Comparison of ENCODE assay signal across 9 cellular contexts in genomic region chr20:17960927-17961599, GRCh38. TPM values are rescaled to one million over a fixed set of nuclear protein-coding genes. Genes with fewer than 3 reads are reported as not detected.
DNase-seq lines count a peak whose midpoint lies in the region; ATAC-seq, FAIRE-seq and TF ChIP-seq lines count a peak whose summit lies in the region.
"Had no signal": no experiment of that assay in that cellular context is flagged by ENCODE, and none has a peak within 500 bp of the region (broad histone marks: within the 10 kb centered on the region; RNA-seq: fewer than 3 reads in every experiment).

No MANE protein-coding gene starts in this region.

- CTCF ChIA-PET in K562 (lab: Yijun Ruan, JAX; ENCODE audit: low intra/inter-chr PET ratio) = no interaction called here

- intact Hi-C loops in K562 (cut with micrococcal nuclease) = no loop called here

- peak overlapping the region; percentile 92 for H3K4me3 ChIP-seq in BLaER1
- no peak overlapping the region for H3K4me3 ChIP-seq in K562
- peak overlapping the region in 1 of 2 donors; percentile 39 for H3K4me3 ChIP-seq in muscle layer of colon (ENCODE audit: low read depth in 1 of 2, low read length in 2 of 2)

- H3K36me3 ChIP-seq in BLaER1 (peaks cover 53% of the 10 kb centered on the region), K562 (ENCODE audit: control insufficient read depth, insufficient read depth, low read length) (peaks cover 73% of the 10 kb centered on the region), muscle layer of colon (ENCODE audit: insufficient read depth, low read length) (peaks cover 1% of the 10 kb centered on the region)

- peaks cover 79% of the 10 kb centered on the region for H3K4me1 ChIP-seq in BLaER1
- peaks cover 21 to 65% of the 10 kb centered on the region in 2 experiments for H3K4me1 ChIP-seq in K562 (replicated peaks in 1 of 2; ENCODE audit: control insufficient read depth in 2 of 2, insufficient read depth in 2 of 2, low read length in 2 of 2)
- peaks cover 72% of the 10 kb centered on the region for H3K4me1 ChIP-seq in muscle layer of colon (ENCODE audit: insufficient read depth, low read length)

- DNase-seq in K562 (ENCODE audit: extremely low read depth in 1 of 4, low spot score in 3 of 4) (no peak), ureter (ENCODE audit: low spot score) (no peak), DMS53 treated with DMSO at 0.1 percent for 48 hours (lab: John Stamatoyannopoulos, UW; ENCODE audit: unreplicated experiment) (no peak), ACHN (no peak)
- DNase-seq: RPMI8226 had no signal

- no peak for TF ChIP-seq POLR2A in K562 (conservative IDR thresholded peaks at IDR 0.05)

- H3K27ac ChIP-seq in BLaER1 = peak overlapping the region; percentile 100
- peak overlapping the region; percentile 59 for H3K27ac ChIP-seq in K562 (ENCODE audit: extremely low read depth, low read depth, low read length)
- peak overlapping the region; percentile 65 for H3K27ac ChIP-seq in muscle layer of colon (ENCODE audit: low read depth, low read length)

- no peaks in the 10 kb centered on the region for H3K27me3 ChIP-seq in BLaER1
- no peaks in the 10 kb centered on the region for H3K27me3 ChIP-seq in K562 (ENCODE audit: control insufficient read depth in 2 of 2, insufficient read depth in 2 of 2, low read length in 2 of 2)
- H3K27me3 ChIP-seq in muscle layer of colon (ENCODE audit: control insufficient read depth in 1 of 2, insufficient read depth in 2 of 2, low read length in 2 of 2) = no peaks in the 10 kb centered on the region

- no peak overlapping the region for H2AFZ ChIP-seq in K562 (ENCODE audit: low read depth, low read length)

- POLR2A ChIA-PET in K562 (lab: Yijun Ruan, JAX) = interaction anchor here (4.3 kb wide), 1 partner anchor 7 kb away, joined by 42 read pairs; the partner anchor contains the start of genes MGME1 and SNX5

- peak overlapping the region; percentile 100 for H3K9ac ChIP-seq in BLaER1
- peak overlapping the region in 1 of 2 experiments; percentile 19; a peak in 1 of 4 replicates for H3K9ac ChIP-seq in K562 (ENCODE audit: insufficient read depth in 1 of 2, low read depth in 2 of 2, low read length in 2 of 2)
- H3K9ac ChIP-seq in muscle layer of colon (ENCODE audit: low read length) = no peak overlapping the region

- no peak for FAIRE-seq in K562 (lab: Jason Lieb, UNC)

- peaks cover 100% of the 10 kb centered on the region for H3K79me2 ChIP-seq in K562 (ENCODE audit: control insufficient read depth, insufficient read depth, low read length)

- no peak for TF ChIP-seq EP300 in K562 (IDR thresholded peaks at IDR 0.05; ENCODE audit: low read length)

- no peak for TF ChIP-seq CTCF in K562 (IDR thresholded peaks at IDR 0.05 in 2 of 3, conservative IDR thresholded peaks at IDR 0.05 in 1 of 3; ENCODE audit: insufficient read depth in 2 of 3, low read depth in 1 of 3, low read length in 3 of 3)

- H3K9me3 ChIP-seq in BLaER1 (no peaks in the 10 kb centered on the region), K562 (replicated peaks; ENCODE audit: control insufficient read depth, insufficient read depth, low read depth, low read length) (no peaks in the 10 kb centered on the region), muscle layer of colon (ENCODE audit: low read length) (no peaks in the 10 kb centered on the region)

- peaks cover 3% of the 10 kb centered on the region for H3K9me1 ChIP-seq in K562 (ENCODE audit: control insufficient read depth, insufficient read depth, low read length)

- no peak for TF ChIP-seq RAD21 in K562 (CRISPR knock-in tag; conservative IDR thresholded peaks at IDR 0.05 in 1 of 2, IDR thresholded peaks at IDR 0.05 in 1 of 2)

- H3K4me2 ChIP-seq in BLaER1 (peak overlapping the region; percentile 96), K562 (ENCODE audit: insufficient read depth, low read length) (peak overlapping the region; percentile 51)

- in situ Hi-C loops in K562 (cut with MboI) = no loop called here
- in situ Hi-C loops in ACHN (cut with HindIII; ENCODE audit: low pct_ligation_motif_present, low pct_unique_long_range_greater_than_20kb, low sequenced_read_pairs) = no loop called here

- ATAC-seq in HG02870 (IDR thresholded peaks at IDR 0.05; ENCODE audit: unreplicated experiment) = peak; percentile 30
- ATAC-seq in K562 = no peak
- no peak for ATAC-seq in HG03159 (IDR thresholded peaks at IDR 0.05; ENCODE audit: unreplicated experiment)

- peaks cover 100% of the 10 kb centered on the region for H4K20me1 ChIP-seq in BLaER1
- H4K20me1 ChIP-seq in K562 (replicated peaks; ENCODE audit: control insufficient read depth, insufficient read depth, low read length) = peaks cover 43% of the 10 kb centered on the region

- BruUV-seq in K562 (replicated peaks; lab: Mats Ljungman, UMichigan) = no TSS peak

- 10% methylated on average over 5 of the region's 6 CpGs for WGBS in K562 (ENCODE audit: insufficient coverage, low coverage, missing lambda C conversion rate)

TF ChIP-seq in K562, 482 proteins besides CTCF, POLR2A, EP300 and RAD21:
- TF ChIP-seq SPI1 (IDR thresholded peaks at IDR 0.05; ENCODE audit: borderline replicate concordance, low read depth, low read length) (peak; percentile 84), NELFE (IDR thresholded peaks at IDR 0.05; ENCODE audit: insufficient read depth, insufficient read length) (no peak), ZNF134 (CRISPR knock-in tag; conservative IDR thresholded peaks at IDR 0.05) (peak; percentile 22; the same call in 1 of the 2 replicates), NR2C2 (CRISPR knock-in tag; IDR thresholded peaks at IDR 0.05) (no peak), NR2C2 (tag; IDR thresholded peaks at IDR 0.05) (0 out of 2 replicates have a peak, but pooled peaks have one; percentile 11), SRF (CRISPR knock-in tag; IDR thresholded peaks at IDR 0.05) (peak in 1 of 2 experiments; percentile 54; a peak in 1 of 4 replicates)

RNA-seq across cellular contexts. Expression of gene SNX5, which starts 7.5 kb away (rescaled TPM):
- 174 and 330 TPM in 2 replicates for total RNA-seq in K562 (2011; cell fraction: chromatin; rRNA removed; ENCODE audit: low replicate concordance)
- total RNA-seq in K562 (2011; cell fraction: nucleolus; rRNA removed) = 139 and 146 TPM in 2 replicates
- total RNA-seq in K562 (2011; cell fraction: nucleoplasm; rRNA removed) = 189 and 260 TPM in 2 replicates
- total RNA-seq in K562 (2014; rRNA removed) = 150 and 171 TPM in 2 replicates
- total RNA-seq in K562 (2014; rRNA removed; fragmentation: Illumina TruSeq; extraction: Trizol) = 157 and 183 TPM in 2 replicates
- 156 and 164 TPM in 2 replicates for total RNA-seq in K562 (2015; rRNA removed; fragmentation: Illumina TruSeq; extraction: Trizol)
- 128 and 142 TPM in 2 replicates for total RNA-seq in K562 (2021)
- polyA plus RNA-seq in K562 (2011; rRNA removed) = 139 and 174 TPM in 2 replicates
- polyA plus RNA-seq in K562 (2011; cell fraction: cytosol; rRNA removed) = 84.9 and 100 TPM in 2 replicates
- polyA plus RNA-seq in K562 (2011; cell fraction: nucleus; rRNA removed) = 170 and 187 TPM in 2 replicates
- 122 and 132 TPM in 2 replicates for polyA plus RNA-seq in K562 (2012)
- polyA plus RNA-seq in K562 (2014; fragmentation: Illumina TruSeq; extraction: Trizol) = 150 and 160 TPM in 2 replicates
- 10 to 100 TPM; 53.5 to 69.8 TPM for polyA plus RNA-seq in K562 (2014; fragmentation: Nextera tagmentation; extraction: Ambion mirVana)
- polyA plus RNA-seq in K562 (2014; rRNA removed) = 232 and 276 TPM in 2 replicates
- 156 and 164 TPM in 2 replicates for polyA minus RNA-seq in K562 (2011; rRNA and poly(A)+ RNA removed)
- polyA minus RNA-seq in K562 (2011; cell fraction: cytosol; rRNA and poly(A)+ RNA removed) = 70.9 and 78.5 TPM in 2 replicates
- polyA minus RNA-seq in K562 (2011; cell fraction: nucleus; rRNA and poly(A)+ RNA removed) = 156 and 184 TPM in 2 replicates
- total RNA-seq in ureter = 90.7 TPM

RNA-seq across cellular contexts. Expression of gene MGME1, which starts 7.8 kb away (rescaled TPM):
- 27.5 and 51.1 TPM in 2 replicates for total RNA-seq in K562 (2011; cell fraction: chromatin; rRNA removed; ENCODE audit: low replicate concordance)
- total RNA-seq in K562 (2011; cell fraction: nucleolus; rRNA removed) = 29.0 and 30.2 TPM in 2 replicates
- total RNA-seq in K562 (2011; cell fraction: nucleoplasm; rRNA removed) = 29.8 and 32.3 TPM in 2 replicates
- total RNA-seq in K562 (2014; rRNA removed) (15.6 and 15.9 TPM in 2 replicates), K562 (2014; rRNA removed; fragmentation: Illumina TruSeq; extraction: Trizol) (38.6 and 42.7 TPM in 2 replicates), K562 (2015; rRNA removed; fragmentation: Illumina TruSeq; extraction: Trizol) (34.1 and 35.0 TPM in 2 replicates), K562 (2021) (29.2 and 30.6 TPM in 2 replicates), ureter (15.1 TPM)
- polyA plus RNA-seq in K562 (2011; rRNA removed) (25.9 and 36.0 TPM in 2 replicates), K562 (2014; fragmentation: Illumina TruSeq; extraction: Trizol) (41.3 and 45.1 TPM in 2 replicates), K562 (2014; fragmentation: Nextera tagmentation; extraction: Ambion mirVana) (10 to 100 TPM; 13.4 to 20.7 TPM), K562 (2014; rRNA removed) (23.1 and 27.3 TPM in 2 replicates)
- polyA plus RNA-seq in K562 (2011; cell fraction: cytosol; rRNA removed) = 12.0 and 17.2 TPM in 2 replicates
- 15.6 and 16.5 TPM in 2 replicates for polyA plus RNA-seq in K562 (2011; cell fraction: nucleus; rRNA removed)
- 33.1 and 37.6 TPM in 2 replicates for polyA plus RNA-seq in K562 (2012)
- polyA minus RNA-seq in K562 (2011; rRNA and poly(A)+ RNA removed) = 35.0 and 37.2 TPM in 2 replicates
- polyA minus RNA-seq in K562 (2011; cell fraction: cytosol; rRNA and poly(A)+ RNA removed) = 19.7 and 26.8 TPM in 2 replicates
- polyA minus RNA-seq in K562 (2011; cell fraction: nucleus; rRNA and poly(A)+ RNA removed) = 16.3 and 30.9 TPM in 2 replicates
